In the genomic region with DNA sequence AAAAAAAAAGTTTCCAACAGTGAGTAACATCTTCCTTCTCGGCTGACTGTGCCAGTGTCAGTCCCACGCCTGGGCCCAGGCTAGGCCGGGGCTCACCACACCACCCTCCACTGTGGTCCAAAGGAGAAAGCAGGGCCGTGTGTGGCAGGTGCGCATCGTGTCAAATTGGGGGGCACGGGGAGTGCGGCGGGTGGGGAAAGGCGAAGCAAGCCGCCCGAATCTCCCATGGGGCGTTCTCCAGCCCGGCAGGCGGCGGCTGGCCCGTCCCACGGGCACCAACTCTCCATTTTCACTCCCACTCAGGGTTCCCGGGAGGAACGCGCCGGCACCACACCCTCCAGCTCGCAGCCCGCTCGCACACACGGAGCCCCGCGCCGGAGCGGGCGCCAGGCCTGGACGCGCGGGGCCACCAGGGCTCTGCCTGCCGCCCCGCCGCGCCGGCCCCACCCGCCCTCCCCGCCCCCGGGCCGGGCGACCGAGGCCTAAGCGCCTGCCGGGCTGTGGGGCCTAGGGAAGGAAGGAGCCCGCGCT, we compare ENCODE assay signal across 8 cellular contexts. TPM values are rescaled to one million over a fixed set of nuclear protein-coding genes. Genes with fewer than 3 reads are reported as not detected.
DNase-seq lines count a peak whose midpoint lies in the region; ATAC-seq, FAIRE-seq and TF ChIP-seq lines count a peak whose summit lies in the region.

No MANE protein-coding gene starts in this region.

- DNase-seq in NCI-H510A (lab: John Stamatoyannopoulos, UW) (peak; percentile 28), NCI-H510A treated with DMSO at 0.1 percent for 48 hours (lab: John Stamatoyannopoulos, UW) (no peak), WERI-Rb-1 (peak; percentile 25), caudate nucleus (lab: John Stamatoyannopoulos, UW) (peak in 30 of 61 donors; percentile 3 to 69 (median 44)), left lung (peak in 1 of 2 donors; percentile 44), RCC 7860 (ENCODE audit: low spot score) (no peak)
- peak; percentile 38 to 46 for DNase-seq in stimulated activated CD4-positive, alpha-beta T cell treated with anti-CD3 and anti-CD28 coated beads, Interleukin-2, amount 100 ng/mL, for 48 hours

- intact Hi-C loops in left lung (cut with DNase I), result no loop called here

- H3K27me3 ChIP-seq in WERI-Rb-1 (ENCODE audit: insufficient read depth, low read depth, severe bottlenecking), result no peaks in the 10 kb centered on the region
- no peaks in the 10 kb centered on the region for H3K27me3 ChIP-seq in left lung

- no peak for FAIRE-seq in RCC 7860 (lab: Jason Lieb, UNC)

- H3K27ac ChIP-seq in WERI-Rb-1 (peak overlapping the region; percentile 98), caudate nucleus (ENCODE audit: low read depth, low read length) (peak overlapping the region; percentile 84), left lung (peak overlapping the region; percentile 98 to 99)

- H3K4me3 ChIP-seq in WERI-Rb-1 (ENCODE audit: low read depth, low read length), result peak overlapping the region; percentile 78
- peak overlapping the region; percentile 66 to 70 for H3K4me3 ChIP-seq in left lung

- H3K36me3 ChIP-seq in WERI-Rb-1 (no peaks in the 10 kb centered on the region; the same call in 1 of the 2 replicates), left lung (no peaks in the 10 kb centered on the region)

- peak; percentile 11 for ATAC-seq in HG03280 (IDR thresholded peaks at IDR 0.05; ENCODE audit: unreplicated experiment)
- peak; percentile 54 for ATAC-seq in left lung

- TF ChIP-seq CTCF in WERI-Rb-1 (IDR thresholded peaks at IDR 0.05; ENCODE audit: low read depth, low read length), result no peak
- TF ChIP-seq CTCF in left lung (IDR thresholded peaks at IDR 0.05), result no peak

- H3K4me1 ChIP-seq in left lung, result peaks cover 0 to 38% of the 10 kb centered on the region in 2 donors

- no peaks in the 10 kb centered on the region for H3K9me3 ChIP-seq in WERI-Rb-1 (ENCODE audit: severe bottlenecking)
- H3K9me3 ChIP-seq in left lung, result no peaks in the 10 kb centered on the region

RNA-seq across cellular contexts. Expression of a gene that starts 0.6 kb away (rescaled TPM):
- total RNA-seq in left lung, result 10 to 100 TPM; 32.2 to 34.6 TPM

Comparison
In these comparisons a context has a peak if more than half of its experiments do, and no peak if none do; other contexts are left out.
1. DNase-seq: peak in NCI-H510A (single experiment), WERI-Rb-1 (single experiment) and stimulated activated CD4-positive, alpha-beta T cell treated with anti-CD3 and anti-CD28 coated beads, Interleukin-2, amount 100 ng/mL, for 48 hours (2 of 2); none in NCI-H510A treated with DMSO at 0.1 percent for 48 hours (single experiment) and RCC 7860 (single experiment).
2. Peak in every context shown above with its lines, with median percentiles within 50 percentile points of each other: H3K27ac ChIP-seq.